ENCODE assay signal across 16 cellular contexts in the genomic region with DNA sequence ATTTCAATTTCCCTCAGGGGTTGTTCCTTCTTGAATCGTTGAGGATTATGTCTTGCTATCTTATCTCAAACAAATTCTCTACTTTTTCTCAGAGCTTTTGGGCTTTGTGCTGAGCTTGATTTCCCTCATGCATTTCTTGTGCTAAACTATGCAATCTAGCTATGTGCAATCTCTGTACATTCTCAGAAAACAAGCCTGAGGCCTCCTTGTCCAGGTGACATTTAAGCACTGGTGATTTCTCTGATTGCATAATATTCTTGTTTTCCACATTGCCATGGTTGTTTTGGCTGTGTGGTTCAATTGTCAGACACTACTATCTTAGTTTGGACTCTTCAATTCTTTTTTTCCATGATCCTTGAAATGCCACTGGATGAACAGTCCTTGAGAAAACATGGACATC.
DNase-seq lines count a peak whose midpoint lies in the region; ATAC-seq, FAIRE-seq and TF ChIP-seq lines count a peak whose summit lies in the region.
"Had no signal": no experiment of that assay in that cellular context is flagged by ENCODE, and none has a peak within 500 bp of the region (broad histone marks: within the 10 kb centered on the region; RNA-seq: fewer than 3 reads in every experiment).

No MANE protein-coding gene starts in this region.

- dilution Hi-C loops in IMR-90 (cut with HindIII; ENCODE audit: low sequenced_read_pairs, unreplicated experiment) = no loop called here

- CTCF ChIA-PET in IMR-90 (lab: Yijun Ruan, JAX) = no interaction called here
- CTCF ChIA-PET in SK-N-SH (lab: Yijun Ruan, JAX) = no interaction called here

- H3K4me3 ChIP-seq in IMR-90 (ENCODE audit: insufficient read depth, low read depth, low read length) = no peak overlapping the region
- H3K4me3 ChIP-seq in astrocyte (ENCODE audit: insufficient read depth, low read depth, low read length) = no peak overlapping the region
- no peak overlapping the region for H3K4me3 ChIP-seq in left lung
- no peak overlapping the region for H3K4me3 ChIP-seq in SK-N-SH (ENCODE audit: low read depth in 2 of 2, low read length in 1 of 2)
- H3K4me3 ChIP-seq: GM23248 had no signal

- no peak overlapping the region for H2BK20ac ChIP-seq in IMR-90 (ENCODE audit: low read depth, low read length)

- H4K20me1 ChIP-seq in IMR-90 (ENCODE audit: insufficient read depth, low read length) (no peaks in the 10 kb centered on the region), astrocyte (ENCODE audit: insufficient read depth, low read length) (no peaks in the 10 kb centered on the region), SK-N-SH (ENCODE audit: insufficient read depth) (no peaks in the 10 kb centered on the region)

- H4K8ac ChIP-seq in IMR-90 (ENCODE audit: low read depth in 2 of 2, low read length in 2 of 2) = no peak overlapping the region

- no peak overlapping the region for H3K56ac ChIP-seq in IMR-90 (ENCODE audit: extremely low read depth, insufficient read depth, low read length)

- H3K9me3 ChIP-seq in IMR-90 (ENCODE audit: control insufficient read depth, insufficient read depth, low read length) = no peaks in the 10 kb centered on the region
- no peaks in the 10 kb centered on the region for H3K9me3 ChIP-seq in astrocyte (ENCODE audit: insufficient read depth, low read depth, low read length)
- H3K9me3 ChIP-seq in left lung = no peaks in the 10 kb centered on the region
- H3K9me3 ChIP-seq in SK-N-SH = no peaks in the 10 kb centered on the region

- DNase-seq in D721Med (ENCODE audit: insufficient read length, low spot score) = no peak
- no peak for DNase-seq in IMR-90
- DNase-seq in astrocyte (ENCODE audit: low read depth) = no peak
- peak; percentile 15 to 23 for DNase-seq in foreskin keratinocyte
- no peak for DNase-seq in H54 (ENCODE audit: insufficient read length, low spot score)
- DNase-seq in AG08396 (ENCODE audit: low spot score) = no peak
- no peak for DNase-seq in left lung
- DNase-seq in SK-N-SH = no peak
- DNase-seq: CD8-positive, alpha-beta T cell; COR-L47; DMS53; GM23248; H7 had no signal

- no peak overlapping the region for H2AK9ac ChIP-seq in IMR-90 (replicated peaks; ENCODE audit: low read depth, low read length, poor library complexity)

- in situ Hi-C loops in IMR-90 (cut with MboI; ENCODE audit: low sequenced_read_pairs) = no loop called here

- TF ChIP-seq RAD21 in IMR-90 (IDR thresholded peaks at IDR 0.05; ENCODE audit: low read length) (no peak), SK-N-SH (IDR thresholded peaks at IDR 0.05; ENCODE audit: low read length) (no peak)

- ATAC-seq in IMR-90 (ENCODE audit: low read depth) = no peak
- ATAC-seq in foreskin keratinocyte = no peak
- ATAC-seq in left lung = no peak
- ATAC-seq: CD8-positive, alpha-beta T cell had no signal

- H3K18ac ChIP-seq in IMR-90 (ENCODE audit: low read depth, low read length) = no peak overlapping the region

- H3K4me1 ChIP-seq in IMR-90 (ENCODE audit: control insufficient read depth, insufficient read depth, low read length) = no peaks in the 10 kb centered on the region
- H3K4me1 ChIP-seq in astrocyte (ENCODE audit: insufficient read depth, low read length) = no peaks in the 10 kb centered on the region
- no peaks in the 10 kb centered on the region for H3K4me1 ChIP-seq in foreskin keratinocyte
- H3K4me1 ChIP-seq in left lung = no peaks in the 10 kb centered on the region
- H3K4me1 ChIP-seq in SK-N-SH (ENCODE audit: control insufficient read depth in 1 of 2, insufficient read depth in 2 of 2, low read depth in 1 of 2, low read length in 1 of 2) = no peaks in the 10 kb centered on the region

- H3K23ac ChIP-seq in IMR-90 (ENCODE audit: low read depth, low read length) = no peak overlapping the region

- no peaks in the 10 kb centered on the region for H3K27me3 Mint-ChIP-seq in astrocyte (ENCODE audit: low read depth, unreplicated experiment)

- no peak overlapping the region for H3K14ac ChIP-seq in IMR-90 (replicated peaks; ENCODE audit: low read depth, low read length)

- H2BK5ac ChIP-seq in IMR-90 (ENCODE audit: low read depth, low read length, poor library complexity, severe bottlenecking) = no peak overlapping the region

- no peaks in the 10 kb centered on the region for H3K36me3 Mint-ChIP-seq in astrocyte (ENCODE audit: low read depth, unreplicated experiment)
- H3K36me3 Mint-ChIP-seq: CD14-positive monocyte; CD8-positive, alpha-beta T cell had no signal

- no peaks in the 10 kb centered on the region for H3K9me3 Mint-ChIP-seq in astrocyte (ENCODE audit: unreplicated experiment)
- H3K9me3 Mint-ChIP-seq: CD8-positive, alpha-beta T cell had no signal

- H3K4me2 ChIP-seq in IMR-90 (ENCODE audit: low read depth, low read length) (no peak overlapping the region), astrocyte (ENCODE audit: low read length) (no peak overlapping the region), SK-N-SH (no peak overlapping the region)

- H3K4me3 Mint-ChIP-seq in astrocyte (ENCODE audit: unreplicated experiment) = no peak overlapping the region
- H3K4me3 Mint-ChIP-seq: CD14-positive monocyte; CD8-positive, alpha-beta T cell had no signal

- POLR2A ChIA-PET in IMR-90 (lab: Charles Lee; ENCODE audit: unreplicated experiment) = no interaction called here
- POLR2A ChIA-PET in SK-N-SH (lab: Yijun Ruan, JAX) = no interaction called here

- WGBS in IMR-90 (ENCODE audit: extremely low coverage in 2 of 2, insufficient read length in 1 of 2), 2 experiments = no CpG with 5 or more reads among the region's 1 CpG
- 0% methylated on average over 1 of the region's 1 CpG for WGBS in SK-N-SH (ENCODE audit: low lambda C conversion rate)

- no TSS peak for BruUV-seq in IMR-90 (replicated peaks; lab: Mats Ljungman, UMichigan)

- TF ChIP-seq CTCF in D721Med (IDR thresholded peaks at IDR 0.05; ENCODE audit: insufficient read depth, missing control alignments) (no peak), IMR-90 (conservative IDR thresholded peaks at IDR 0.05; ENCODE audit: low read depth, low read length) (no peak), astrocyte (IDR thresholded peaks at IDR 0.05; ENCODE audit: insufficient read depth, low read depth, low read length) (no peak), foreskin keratinocyte (conservative IDR thresholded peaks at IDR 0.05) (no peak), left lung (IDR thresholded peaks at IDR 0.05) (no peak), SK-N-SH (IDR thresholded peaks at IDR 0.05) (no peak)

- H3K9me1 ChIP-seq in IMR-90 (ENCODE audit: insufficient read depth, low read length) = no peaks in the 10 kb centered on the region

- FAIRE-seq in D721Med (lab: Jason Lieb, UNC) (peak; percentile 29), astrocyte (lab: Jason Lieb, UNC) (peak; percentile 41), H54 (lab: Jason Lieb, UNC) (no peak)
- FAIRE-seq: A204.1, GM18507 had no signal

- H4K91ac ChIP-seq in IMR-90 (ENCODE audit: insufficient read depth, low read depth, low read length) = no peak overlapping the region

- no peaks in the 10 kb centered on the region for H3K9me2 ChIP-seq in SK-N-SH

- no peak overlapping the region for H3K27ac Mint-ChIP-seq in astrocyte (ENCODE audit: unreplicated experiment)
- H3K27ac Mint-ChIP-seq: CD14-positive monocyte; CD8-positive, alpha-beta T cell had no signal

- no peak overlapping the region for H4K5ac ChIP-seq in IMR-90 (ENCODE audit: low read depth, low read length)

- H3F3A ChIP-seq in SK-N-SH (replicated peaks; ENCODE audit: insufficient read depth) = no peaks in the 10 kb centered on the region

- H2AFZ ChIP-seq in IMR-90 (replicated peaks; ENCODE audit: low read length, poor library complexity) (no peak overlapping the region), astrocyte (ENCODE audit: low read depth, low read length) (no peak overlapping the region), SK-N-SH (ENCODE audit: low read depth) (no peak overlapping the region)
- H2AFZ ChIP-seq: GM23248 had no signal

- no peaks in the 10 kb centered on the region for H3K79me1 ChIP-seq in IMR-90 (ENCODE audit: low read depth in 1 of 2, low read length in 2 of 2)

- TF ChIP-seq POLR2A in IMR-90 (IDR thresholded peaks at IDR 0.05; ENCODE audit: low read depth, low read length) (no peak), H54 (IDR thresholded peaks at IDR 0.05; ENCODE audit: low read depth, low read length) (no peak)

- H3K27me3 ChIP-seq in IMR-90 (ENCODE audit: control insufficient read depth, insufficient read depth, low read length) = no peaks in the 10 kb centered on the region
- H3K27me3 ChIP-seq in astrocyte (ENCODE audit: insufficient read depth, low read length) = no peaks in the 10 kb centered on the region
- H3K27me3 ChIP-seq in foreskin keratinocyte = no peaks in the 10 kb centered on the region
- H3K27me3 ChIP-seq in left lung = no peaks in the 10 kb centered on the region
- no peaks in the 10 kb centered on the region for H3K27me3 ChIP-seq in SK-N-SH (ENCODE audit: insufficient read depth)

- no peak overlapping the region for H3K27ac ChIP-seq in IMR-90 (ENCODE audit: insufficient read depth, low read length)
- H3K27ac ChIP-seq in astrocyte (ENCODE audit: low read depth, low read length) = no peak overlapping the region
- H3K27ac ChIP-seq in foreskin keratinocyte = no peak overlapping the region
- no peak overlapping the region for H3K27ac ChIP-seq in left lung
- no peak overlapping the region for H3K27ac ChIP-seq in SK-N-SH (ENCODE audit: low read depth in 2 of 2, low read length in 1 of 2)
- H3K27ac ChIP-seq: GM23248 had no signal

- no peak overlapping the region for H3K4ac ChIP-seq in IMR-90 (ENCODE audit: low read depth, low read length)

- no peak overlapping the region for H2BK15ac ChIP-seq in IMR-90 (ENCODE audit: low read depth, low read length)

- intact Hi-C loops in IMR-90 (cut with micrococcal nuclease) (no loop called here), left lung (cut with DNase I) (no loop called here)

- no peak overlapping the region for H3K9ac ChIP-seq in IMR-90 (ENCODE audit: low read depth, low read length)
- H3K9ac ChIP-seq in astrocyte (ENCODE audit: low read length) = no peak overlapping the region
- H3K9ac ChIP-seq in SK-N-SH = no peak overlapping the region
- H3K9ac ChIP-seq: GM23248 had no signal

- H3K4me1 Mint-ChIP-seq in astrocyte (ENCODE audit: low read depth, unreplicated experiment) = peaks cover 3% of the 10 kb centered on the region
- H3K4me1 Mint-ChIP-seq: CD14-positive monocyte had no signal

- no peak for TF ChIP-seq EP300 in SK-N-SH (IDR thresholded peaks at IDR 0.05; ENCODE audit: borderline replicate concordance in 1 of 2, low read depth in 1 of 2, low read length in 1 of 2)

- no peak overlapping the region for H2AK5ac ChIP-seq in IMR-90 (ENCODE audit: low read depth, low read length)

- H3K36me3 ChIP-seq in IMR-90 (ENCODE audit: control insufficient read depth, insufficient read depth, low read length) (no peaks in the 10 kb centered on the region), astrocyte (ENCODE audit: insufficient read depth, low read length) (no peaks in the 10 kb centered on the region), left lung (no peaks in the 10 kb centered on the region), SK-N-SH (replicated peaks in 1 of 2; ENCODE audit: control insufficient read depth in 1 of 2, insufficient read depth in 2 of 2, low read length in 1 of 2) (no peaks in the 10 kb centered on the region)

- H3K79me2 ChIP-seq in astrocyte (ENCODE audit: insufficient read depth, low read length) (no peaks in the 10 kb centered on the region), SK-N-SH (ENCODE audit: insufficient read depth) (no peaks in the 10 kb centered on the region)

- no peak overlapping the region for H2BK120ac ChIP-seq in IMR-90 (ENCODE audit: low read depth, low read length)

Comparison
In these comparisons a context has a peak if more than half of its experiments do, and no peak if none do; other contexts are left out.
1. DNase-seq: peak in foreskin keratinocyte (2 of 2); none in D721Med (single experiment), IMR-90 (single experiment), astrocyte (single experiment), H54 (single experiment), AG08396 (single experiment), left lung (0 of 2) and SK-N-SH (single experiment).